Comparison of ENCODE assay signal across 8 cellular contexts in genomic region chr5:64768358-64769312, GRCh38. TPM values are rescaled to one million over a fixed set of nuclear protein-coding genes. Genes with fewer than 3 reads are reported as not detected.
A peak's percentile ranks its signal among the peaks of the same experiment; 100 is the strongest.
DNase-seq lines count a peak whose midpoint lies in the region; TF ChIP-seq lines count a peak whose summit lies in the region.

CWC27 (plus strand) TSS chr5:64768930; CDS start chr5:64769147, 217 bp downstream.
SREK1IP1 (minus strand) TSS chr5:64768691; CDS start chr5:64768517, 174 bp downstream.

- no peaks in the 10 kb centered on the region for H4K20me1 ChIP-seq in neural cell (ENCODE audit: insufficient read depth)

- H3K27ac ChIP-seq in neural cell (ENCODE audit: low read length) (peak within 1 kb of the TSS; percentile 84), stomach (peak within 1 kb of the TSS; percentile 87 to 90 (median 89))

- DNase-seq in ELR (ENCODE audit: low read depth) (peak; percentile 95), H4 (ENCODE audit: low spot score) (peak; percentile 89), LoVo (ENCODE audit: low spot score) (peak; percentile 92), SHP77 (lab: John Stamatoyannopoulos, UW) (peak; percentile 80 to 81), fibroblast of villous mesenchyme (ENCODE audit: low read depth) (peak; percentile 92), stomach (peak; percentile 83)
- peak; percentile 92 for DNase-seq in activated effector memory CD4-positive, alpha-beta T cell treated with anti-CD3 and anti-CD28 coated beads, Interleukin-2, amount 50 U/mL, for 16 hours

- TF ChIP-seq POLR2A in stomach (IDR thresholded peaks at IDR 0.05): peak in 2 of 4 donors; percentile 20 to 56

- H3K4me2 ChIP-seq in neural cell (ENCODE audit: low read length): peak within 1 kb of the TSS; percentile 95

- H2AFZ ChIP-seq in neural cell (ENCODE audit: low read depth, low read length): peak within 1 kb of the TSS; percentile 92

- no peaks in the 10 kb centered on the region for H3F3A ChIP-seq in neural cell (ENCODE audit: insufficient read depth, low read length, poor library complexity, severe bottlenecking)

- no peaks in the 10 kb centered on the region for H3K9me3 ChIP-seq in neural cell (ENCODE audit: low read length)
- H3K9me3 ChIP-seq in stomach: no peaks in the 10 kb centered on the region

- H3K4me1 ChIP-seq in stomach: peaks cover 35 to 72% (median 48%) of the 10 kb centered on the region in 4 donors

- TF ChIP-seq EP300 in neural cell (conservative IDR thresholded peaks at IDR 0.05; ENCODE audit: poor library complexity, severe bottlenecking): peak; percentile 62
- TF ChIP-seq EP300 in stomach (IDR thresholded peaks at IDR 0.05): no peak

- H3K27me3 ChIP-seq in neural cell (ENCODE audit: insufficient read depth, low read depth, low read length) (no peaks in the 10 kb centered on the region), stomach (no peaks in the 10 kb centered on the region)

- H3K9ac ChIP-seq in neural cell (ENCODE audit: low read length): peak within 1 kb of the TSS; percentile 88

- TF ChIP-seq CTCF in fibroblast of villous mesenchyme (IDR thresholded peaks at IDR 0.05; ENCODE audit: insufficient read depth, low read depth, low read length) (peak; percentile 22), neural cell (IDR thresholded peaks at IDR 0.05; ENCODE audit: poor library complexity, severe bottlenecking) (peak; percentile 52), stomach (IDR thresholded peaks at IDR 0.05) (peak in 2 of 7 experiments; percentile 17 to 30)

- intact Hi-C loops in stomach (cut with DNase I; ENCODE audit: low total_unique reads): no loop called here

- no peaks in the 10 kb centered on the region for H3K9me2 ChIP-seq in neural cell (ENCODE audit: insufficient read depth, low read length)

- WGBS in stomach, 5 donors: 0 to 2% (median 0%) methylated on average over 45 to 48 of the region's 48 CpGs

- H3K4me3 ChIP-seq in fibroblast of villous mesenchyme (ENCODE audit: low read depth, low read length) (peak within 1 kb of the TSS; percentile 83), neural cell (ENCODE audit: low read length) (peak within 1 kb of the TSS; percentile 85), stomach (peak within 1 kb of the TSS; percentile 67 to 98 (median 71))

- peak; percentile 43 for TF ChIP-seq RAD21 in neural cell (conservative IDR thresholded peaks at IDR 0.05)

- H3K36me3 ChIP-seq in neural cell (ENCODE audit: insufficient read depth, low read length) (no peaks in the 10 kb centered on the region), stomach (peaks cover 0 to 11% (median 9%) of the 10 kb centered on the region in 4 donors)

- H3K79me2 ChIP-seq in neural cell (replicated peaks; ENCODE audit: insufficient read depth, low read length): peaks cover 59% of the 10 kb centered on the region

TF ChIP-seq in neural cell, 6 proteins besides CTCF, POLR2A, EP300 and RAD21:
- TF ChIP-seq EZH2 (IDR thresholded peaks at IDR 0.05; ENCODE audit: borderline replicate concordance, insufficient read depth, low read length, poor library complexity, severe bottlenecking): no peak
- TF ChIP-seq TAF1 (IDR thresholded peaks at IDR 0.05; ENCODE audit: low read depth): peak; percentile 90
- peak; percentile 19 for TF ChIP-seq REST (IDR thresholded peaks at IDR 0.05; ENCODE audit: borderline replicate concordance)
- peak; percentile 37 for TF ChIP-seq SMC3 (conservative IDR thresholded peaks at IDR 0.05; ENCODE audit: poor library complexity)
- TF ChIP-seq MXI1 (conservative IDR thresholded peaks at IDR 0.05; ENCODE audit: poor library complexity, severe bottlenecking): peak; percentile 77
- TF ChIP-seq POLR2AphosphoS5 (IDR thresholded peaks at IDR 0.05): peak; percentile 82

RNA-seq across cellular contexts. Expression of gene CWC27, which starts in this region (rescaled TPM):
- total RNA-seq in H4 (2014; rRNA removed; shearing (Covaris generic)): 11.2 and 24.4 TPM in 2 replicates
- total RNA-seq in fibroblast of villous mesenchyme: 13.2 and 16.0 TPM in 2 replicates
- 21.6 and 26.2 TPM in 2 replicates for polyA plus RNA-seq in neural cell
- polyA minus RNA-seq in neural cell: 40.7 and 54.4 TPM in 2 replicates
- 10 to 100 TPM in 3 of 5 donors, 1 to 10 TPM in 1, not detected in 1; 5.8 to 25.7 (median 15.9) TPM for total RNA-seq in stomach
- polyA plus RNA-seq in stomach: 10 to 100 TPM; 12.1 to 16.5 (median 14.3) TPM

RNA-seq across cellular contexts. Expression of gene SREK1IP1, which starts in this region (rescaled TPM):
- total RNA-seq in H4 (2014; rRNA removed; shearing (Covaris generic)): 6.1 and 6.8 TPM in 2 replicates
- 9.0 and 12.5 TPM in 2 replicates for total RNA-seq in fibroblast of villous mesenchyme
- 13.6 and 23.5 TPM in 2 replicates for polyA plus RNA-seq in neural cell
- polyA minus RNA-seq in neural cell: 27.3 and 31.0 TPM in 2 replicates
- 10 to 100 TPM in 3 of 5 donors, 1 to 10 TPM in 2; 2.3 to 43.2 (median 12.2) TPM for total RNA-seq in stomach
- 10 to 100 TPM; 20.5 to 28.4 (median 28.2) TPM for polyA plus RNA-seq in stomach

Comparison
In these comparisons a context has a peak if more than half of its experiments do, and no peak if none do; other contexts are left out.
1. Peak in every context shown above with its lines: DNase-seq, H3K4me3 ChIP-seq and H3K27ac ChIP-seq.